25 cellular contexts compared by ENCODE assay signal in genomic region chr2:67652679-67653078, GRCh38.
DNase-seq lines count a peak whose midpoint lies in the region; ATAC-seq and TF ChIP-seq lines count a peak whose summit lies in the region.
"Had no signal": no experiment of that assay in that cellular context is flagged by ENCODE, and none has a peak within 500 bp of the region (broad histone marks: within the 10 kb centered on the region; RNA-seq: fewer than 3 reads in every experiment).

No MANE protein-coding gene starts in this region.

- intact Hi-C loops in Caco-2 (cut with micrococcal nuclease; ENCODE audit: unreplicated experiment): loop anchor here (5.0 to 10.0 kb wide), 2 partner anchors 178 to 1075 kb away; no protein-coding TSS in a partner anchor

- H3K27ac Mint-ChIP-seq in Caco-2 (ENCODE audit: unreplicated experiment): no peak overlapping the region
- H3K27ac Mint-ChIP-seq: B cell; memory B cell; stimulated activated naive CD8-positive, alpha-beta T cell treated with anti-CD3 and anti-CD28 coated beads, Interleukin-15, amount 100 ng/mL, for 72 hours; type B pancreatic cell had no signal

- POLR2A ChIA-PET in GM10248 (lab: Yijun Ruan, JAX) (no interaction called here), Caco-2 (lab: Charles Lee) (no interaction called here)

- no peaks in the 10 kb centered on the region for H3K36me3 ChIP-seq in Caco-2 (ENCODE audit: control insufficient read depth, insufficient read depth, low read length)
- H3K36me3 ChIP-seq: pancreas had no signal

- H3K4me1 ChIP-seq in Caco-2: no peaks in the 10 kb centered on the region; the same call in 1 of the 2 replicates
- H3K4me1 ChIP-seq: foreskin keratinocyte had no signal

- H3K27me3 Mint-ChIP-seq in Caco-2 (ENCODE audit: insufficient read depth, unreplicated experiment): peaks cover 4% of the 10 kb centered on the region
- H3K27me3 Mint-ChIP-seq: memory B cell; stimulated activated naive CD8-positive, alpha-beta T cell treated with anti-CD3 and anti-CD28 coated beads, Interleukin-15, amount 100 ng/mL, for 72 hours had no signal

- CTCF ChIA-PET in GM10248 (lab: Yijun Ruan, JAX): interaction anchor here (1.7 kb wide), 1 partner anchor 10 kb away, joined by 5 read pairs; no protein-coding TSS in a partner anchor
- CTCF ChIA-PET in Caco-2 (lab: Charles Lee): no interaction called here

- no peaks in the 10 kb centered on the region for H3K27me3 ChIP-seq in Caco-2 (replicated peaks; ENCODE audit: control insufficient read depth, insufficient read depth, low read length)
- H3K27me3 ChIP-seq: pancreas had no signal

- H3K36me3 Mint-ChIP-seq in Caco-2 (ENCODE audit: insufficient read depth, unreplicated experiment): no peaks in the 10 kb centered on the region
- H3K36me3 Mint-ChIP-seq: memory B cell, natural killer cell, type B pancreatic cell had no signal

- H3K4me1 Mint-ChIP-seq in Caco-2 (ENCODE audit: low read depth, unreplicated experiment): no peaks in the 10 kb centered on the region
- H3K4me1 Mint-ChIP-seq: B cell; memory B cell; stimulated activated naive CD8-positive, alpha-beta T cell treated with anti-CD3 and anti-CD28 coated beads, Interleukin-15, amount 100 ng/mL, for 72 hours had no signal

- no peak for TF ChIP-seq CTCF in GM10248 (IDR thresholded peaks at IDR 0.05; ENCODE audit: control extremely low read depth, extremely low read depth, low read depth, missing control alignments)
- TF ChIP-seq CTCF in Caco-2 (IDR thresholded peaks at IDR 0.05; ENCODE audit: insufficient read depth in 1 of 2, low read depth in 1 of 2, low read length in 1 of 2, severe bottlenecking in 1 of 2, unreplicated experiment in 1 of 2): no peak

- DNase-seq in GM10248 (ENCODE audit: extremely low spot score) (peak; percentile 29), NCI-H1436 (lab: John Stamatoyannopoulos, UW) (no peak), Caco-2 (no peak), activated gamma-delta T cell (lab: John Stamatoyannopoulos, UW) (no peak)
- DNase-seq in stimulated activated naive CD8-positive, alpha-beta T cell treated with anti-CD3 and anti-CD28 coated beads, Interleukin-15, Interleukin-2, amounts not matched to agents 100 U/mL and 50 U/mL, for 24 hours: no peak
- DNase-seq: amygdala; central memory CD4-positive, alpha-beta T cell; COR-L47; EL; foreskin keratinocyte; H7; natural killer cell; NCI-H146; NCI-H2171 treated with DMSO at 0.1 percent for 48 hours; NCI-H748 treated with DMSO at 0.1 percent for 48 hours; pancreas; SHP77 treated with DMSO at 0.1 percent for 48 hours; stimulated activated CD4-positive, alpha-beta T cell treated with anti-CD3 and anti-CD28 coated beads, Interleukin-1b, Interleukin-23, amount 100 ng/mL, for 48 hours; stimulated activated naive CD8-positive, alpha-beta T cell treated with anti-CD3 and anti-CD28 coated beads, Interleukin-15, amount 100 ng/mL, for 72 hours had no signal

- peaks cover 6% of the 10 kb centered on the region for H3K9me3 Mint-ChIP-seq in Caco-2 (ENCODE audit: unreplicated experiment)

- H3K9me3 ChIP-seq in Caco-2: no peaks in the 10 kb centered on the region
- H3K9me3 ChIP-seq: pancreas had no signal

- ATAC-seq in GM19351 (IDR thresholded peaks at IDR 0.05; ENCODE audit: unreplicated experiment) (peak; percentile 91), HG02610 (IDR thresholded peaks at IDR 0.05; ENCODE audit: unreplicated experiment) (peak; percentile 86), HG03442 (IDR thresholded peaks at IDR 0.05; ENCODE audit: unreplicated experiment) (peak; percentile 84)
- no peak for ATAC-seq in stimulated activated naive CD8-positive, alpha-beta T cell treated with anti-CD3 and anti-CD28 coated beads, Interleukin-15, Interleukin-2, amounts not matched to agents 100 U/mL and 50 U/mL, for 24 hours
- ATAC-seq: foreskin keratinocyte; natural killer cell; pancreas; stimulated activated naive CD8-positive, alpha-beta T cell treated with anti-CD3 and anti-CD28 coated beads, Interleukin-15, amount 100 ng/mL, for 72 hours had no signal

- no peak overlapping the region for H3K4me3 Mint-ChIP-seq in Caco-2 (ENCODE audit: unreplicated experiment)
- H3K4me3 Mint-ChIP-seq: B cell; memory B cell; natural killer cell; stimulated activated naive CD8-positive, alpha-beta T cell treated with anti-CD3 and anti-CD28 coated beads, Interleukin-15, amount 100 ng/mL, for 72 hours; type B pancreatic cell had no signal

- BruUV-seq in Caco-2 (replicated peaks; lab: Mats Ljungman, UMichigan): no TSS peak

- H3K4me3 ChIP-seq in Caco-2 (ENCODE audit: low read depth, low read length): no peak overlapping the region
- H3K4me3 ChIP-seq: pancreas had no signal
